8 cellular contexts compared by ENCODE assay signal in the genomic region with DNA sequence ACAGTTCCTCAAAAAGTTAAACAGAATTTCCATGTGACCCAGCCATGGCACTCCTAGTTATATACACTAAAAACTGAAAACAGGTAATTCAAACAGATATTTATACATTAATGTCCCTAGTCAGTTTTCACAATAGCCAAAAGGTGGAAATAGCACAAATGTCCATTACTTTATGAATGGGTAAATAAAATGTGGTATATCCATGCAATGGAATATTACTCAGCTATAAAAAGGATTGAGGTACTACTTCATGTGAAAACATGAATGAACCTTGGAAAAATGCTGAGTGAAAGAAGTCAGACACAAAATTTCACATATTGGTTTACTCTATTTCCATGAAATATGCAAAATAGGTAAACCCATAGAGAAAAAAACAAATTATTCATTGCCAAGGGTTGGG.
"Had no signal": no experiment of that assay in that cellular context is flagged by ENCODE, and none has a peak within 500 bp of the region (broad histone marks: within the 10 kb centered on the region; RNA-seq: fewer than 3 reads in every experiment).

No MANE protein-coding gene starts in this region.

- H3K4me3 ChIP-seq: GM12878 had no signal

- DNase-seq: GDM1, GF-D8 had no signal

- FAIRE-seq: G401.6, GM12878, GM12891, GM12892, GM18507, GM19239 had no signal

- ATAC-seq: GM12878 had no signal
